In genomic region chr19:5186293-5187050, GRCh38 we compare ENCODE assay signal across 15 cellular contexts.
DNase-seq lines count a peak whose midpoint lies in the region; ATAC-seq and TF ChIP-seq lines count a peak whose summit lies in the region.
"Had no signal": no experiment of that assay in that cellular context is flagged by ENCODE, and none has a peak within 500 bp of the region (broad histone marks: within the 10 kb centered on the region; RNA-seq: fewer than 3 reads in every experiment).

No MANE protein-coding gene starts in this region.

- H3K4me3 ChIP-seq in BJ (ENCODE audit: low read depth, low read length) (no peak overlapping the region), choroid plexus epithelial cell (ENCODE audit: low read depth, low read length) (no peak overlapping the region)
- H3K4me3 ChIP-seq: body of pancreas had no signal

- H3K27me3 ChIP-seq in BJ (ENCODE audit: control insufficient read depth, insufficient read depth, low read length): no peaks in the 10 kb centered on the region
- H3K27me3 ChIP-seq: body of pancreas had no signal

- POLR2A ChIA-PET in BJ (lab: Charles Lee): interaction anchor here (0.5 to 0.6 kb wide), 2 partner anchors 51 to 436 kb away, joined by 3 to 9 read pairs; partner anchors contain the start of gene SAFB2

- DNase-seq in BJ (ENCODE audit: low read depth) (peak; percentile 79), LHCN-M2 (ENCODE audit: low read depth) (peak; percentile 94), choroid plexus epithelial cell (ENCODE audit: low read depth) (peak; percentile 32), non-pigmented ciliary epithelial cell (ENCODE audit: low read depth) (peak; percentile 42), NCI-H526 treated with DMSO at 0.1 percent for 48 hours (lab: John Stamatoyannopoulos, UW) (no peak), NCI-H82 (lab: John Stamatoyannopoulos, UW) (no peak)
- DNase-seq: activated CD8-positive, alpha-beta memory T cell treated with anti-CD3 and anti-CD28 coated beads for 24 hours; activated effector memory CD4-positive, alpha-beta T cell treated with Interleukin-2 at 50 U/mL for 16 hours; body of pancreas; CD8-positive, alpha-beta T cell; effector CD8-positive, alpha-beta T cell; islet precursor cell; NCI-H1417; OCI-M1 had no signal

- H3K36me3 ChIP-seq in BJ (ENCODE audit: control insufficient read depth, insufficient read depth, low read length): no peaks in the 10 kb centered on the region

- TF ChIP-seq CTCF in BJ (IDR thresholded peaks at IDR 0.05; ENCODE audit: insufficient read depth, low read depth, low read length): peak; percentile 11; the same call in 1 of the 2 replicates
- TF ChIP-seq CTCF in choroid plexus epithelial cell (conservative IDR thresholded peaks at IDR 0.05; ENCODE audit: low read depth, low read length): no peak

- CTCF ChIA-PET in BJ (lab: Yijun Ruan, JAX): interaction anchor here (0.8 kb wide), 1 partner anchor 168 kb away, joined by 3 read pairs; no protein-coding TSS in a partner anchor

- ATAC-seq in GM21717 (IDR thresholded peaks at IDR 0.05; ENCODE audit: unreplicated experiment): no peak
- ATAC-seq: body of pancreas; CD8-positive, alpha-beta T cell had no signal

Comparison
In these comparisons a context has a peak if more than half of its experiments do, and no peak if none do; other contexts are left out.
1. DNase-seq: peak in BJ (single experiment), LHCN-M2 (single experiment), choroid plexus epithelial cell (single experiment) and non-pigmented ciliary epithelial cell (single experiment); none in NCI-H526 treated with DMSO at 0.1 percent for 48 hours (single experiment) and NCI-H82 (single experiment).